8 cellular contexts compared by ENCODE assay signal in genomic region chr15:82044373-82045178, GRCh38. TPM values are rescaled to one million over a fixed set of nuclear protein-coding genes. Genes with fewer than 3 reads are reported as not detected.
DNase-seq lines count a peak whose midpoint lies in the region; ATAC-seq and TF ChIP-seq lines count a peak whose summit lies in the region.

No MANE protein-coding gene starts in this region.

- peak; percentile 29 for DNase-seq in 8988T
- DNase-seq in GM06990 (ENCODE audit: extremely low read depth, insufficient read length): peak; percentile 19
- peak; percentile 41 for DNase-seq in amniotic epithelial cell (ENCODE audit: low read depth)
- peak; percentile 53 for DNase-seq in left cardiac atrium
- DNase-seq in posterior cingulate gyrus: peak in 8 of 10 donors; percentile 21 to 90 (median 48)
- no peak for DNase-seq in left lobe of liver (ENCODE audit: low spot score)
- no peak for DNase-seq in OCI-M2 (lab: John Stamatoyannopoulos, UW; ENCODE audit: unreplicated experiment)

- ATAC-seq in left cardiac atrium (no peak), left lobe of liver (no peak)

- no peaks in the 10 kb centered on the region for H3K36me3 ChIP-seq in GM06990 (ENCODE audit: control insufficient read depth, insufficient read depth, low read length)

- no peak for TF ChIP-seq CTCF in GM06990 (IDR thresholded peaks at IDR 0.05; ENCODE audit: insufficient read depth, low read length, poor library complexity, severe bottlenecking)

- intact Hi-C loops in left cardiac atrium (cut with DNase I) (loop anchor here in 1 of 2 donors (5.0 to 10.0 kb wide), 2 partner anchors 120 to 562 kb away; no protein-coding TSS in a partner anchor), posterior cingulate gyrus (cut with DNase I) (loop anchor here (5.0 kb wide), 2 partner anchors 93 to 153 kb away; no protein-coding TSS in a partner anchor)

- peaks cover 3% of the 10 kb centered on the region for H3K27me3 ChIP-seq in GM06990 (replicated peaks; ENCODE audit: control insufficient read depth, insufficient read depth, low read length)

- peak overlapping the region; percentile 79 for H3K4me3 ChIP-seq in GM06990 (replicated peaks; ENCODE audit: low read depth, low read length)

TF ChIP-seq in PFSK-1, 5 proteins besides CTCF, POLR2A, EP300 and RAD21:
- TF ChIP-seq SIN3A (IDR thresholded peaks at IDR 0.05; ENCODE audit: borderline replicate concordance, insufficient read depth, low read length) (0 out of 2 replicates have a peak, but pooled peaks have one; percentile 54), FOXP2 (optimal IDR thresholded peaks at IDR 0.05; ENCODE audit: borderline replicate concordance, extremely low read depth, extremely low read length, insufficient read depth) (peak; percentile 12), POLR2AphosphoS5 (IDR thresholded peaks at IDR 0.05; ENCODE audit: low read depth, low read length) (no peak), TAF1 (IDR thresholded peaks at IDR 0.05; ENCODE audit: borderline replicate concordance, insufficient read depth, low read length) (no peak)
- TF ChIP-seq, protein P1, sequence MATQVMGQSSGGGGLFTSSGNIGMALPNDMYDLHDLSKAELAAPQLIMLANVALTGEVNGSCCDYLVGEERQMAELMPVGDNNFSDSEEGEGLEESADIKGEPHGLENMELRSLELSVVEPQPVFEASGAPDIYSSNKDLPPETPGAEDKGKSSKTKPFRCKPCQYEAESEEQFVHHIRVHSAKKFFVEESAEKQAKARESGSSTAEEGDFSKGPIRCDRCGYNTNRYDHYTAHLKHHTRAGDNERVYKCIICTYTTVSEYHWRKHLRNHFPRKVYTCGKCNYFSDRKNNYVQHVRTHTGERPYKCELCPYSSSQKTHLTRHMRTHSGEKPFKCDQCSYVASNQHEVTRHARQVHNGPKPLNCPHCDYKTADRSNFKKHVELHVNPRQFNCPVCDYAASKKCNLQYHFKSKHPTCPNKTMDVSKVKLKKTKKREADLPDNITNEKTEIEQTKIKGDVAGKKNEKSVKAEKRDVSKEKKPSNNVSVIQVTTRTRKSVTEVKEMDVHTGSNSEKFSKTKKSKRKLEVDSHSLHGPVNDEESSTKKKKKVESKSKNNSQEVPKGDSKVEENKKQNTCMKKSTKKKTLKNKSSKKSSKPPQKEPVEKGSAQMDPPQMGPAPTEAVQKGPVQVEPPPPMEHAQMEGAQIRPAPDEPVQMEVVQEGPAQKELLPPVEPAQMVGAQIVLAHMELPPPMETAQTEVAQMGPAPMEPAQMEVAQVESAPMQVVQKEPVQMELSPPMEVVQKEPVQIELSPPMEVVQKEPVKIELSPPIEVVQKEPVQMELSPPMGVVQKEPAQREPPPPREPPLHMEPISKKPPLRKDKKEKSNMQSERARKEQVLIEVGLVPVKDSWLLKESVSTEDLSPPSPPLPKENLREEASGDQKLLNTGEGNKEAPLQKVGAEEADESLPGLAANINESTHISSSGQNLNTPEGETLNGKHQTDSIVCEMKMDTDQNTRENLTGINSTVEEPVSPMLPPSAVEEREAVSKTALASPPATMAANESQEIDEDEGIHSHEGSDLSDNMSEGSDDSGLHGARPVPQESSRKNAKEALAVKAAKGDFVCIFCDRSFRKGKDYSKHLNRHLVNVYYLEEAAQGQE (IDR thresholded peaks at IDR 0.05; ENCODE audit: insufficient read depth in 1 of 2, low read depth in 2 of 2, low read length in 2 of 2): no peak

RNA-seq across cellular contexts. Expression of gene MEX3B, which starts 1.2 kb away (rescaled TPM):
- 13.1 TPM for polyA plus RNA-seq in PFSK-1 (2012; ENCODE audit: insufficient read length, low read depth)
- 1 to 10 TPM; 2.0 to 2.2 TPM for total RNA-seq in left cardiac atrium
- 0.43 TPM for total RNA-seq in left lobe of liver

Comparison
In these comparisons a context has a peak if more than half of its experiments do, and no peak if none do; other contexts are left out.
1. DNase-seq: peak in 8988T (single experiment), GM06990 (single experiment), amniotic epithelial cell (single experiment), left cardiac atrium (single experiment) and posterior cingulate gyrus (8 of 10); none in left lobe of liver (single experiment) and OCI-M2 (single experiment).